In the genomic region with DNA sequence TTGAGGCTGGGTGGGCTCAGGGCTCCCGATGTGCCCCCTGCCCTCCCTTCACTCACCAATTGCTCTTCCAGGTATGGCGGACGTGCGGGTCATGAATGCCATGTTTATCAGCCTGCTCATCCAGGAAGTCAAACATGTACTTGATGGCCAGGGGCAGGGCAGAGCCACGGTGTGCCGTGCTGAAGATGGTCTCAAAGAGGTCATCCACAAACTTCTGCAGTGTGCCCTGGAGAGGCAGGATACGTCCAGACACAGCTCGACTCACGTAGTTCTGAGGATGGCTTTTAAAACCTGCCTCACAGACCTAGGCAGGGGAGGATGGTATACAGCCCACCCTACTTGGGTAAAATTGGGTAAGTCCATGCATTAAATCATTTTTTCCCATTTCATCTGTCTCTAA, we compare ENCODE assay signal across 21 cellular contexts.
A peak's percentile ranks its signal among the peaks of the same experiment; 100 is the strongest.
DNase-seq lines count a peak whose midpoint lies in the region; ATAC-seq, FAIRE-seq and TF ChIP-seq lines count a peak whose summit lies in the region.
"Had no signal": no experiment of that assay in that cellular context is flagged by ENCODE, and none has a peak within 500 bp of the region (broad histone marks: within the 10 kb centered on the region; RNA-seq: fewer than 3 reads in every experiment).

No MANE protein-coding gene starts in this region.

- H3K4me1 ChIP-seq in GM23248 (ENCODE audit: insufficient read depth) (peaks cover 18% of the 10 kb centered on the region), RWPE2 (ENCODE audit: insufficient read depth, poor library complexity, severe bottlenecking) (peaks cover 13% of the 10 kb centered on the region), endothelial cell of umbilical vein (ENCODE audit: control insufficient read depth, extremely low read depth, insufficient read depth, low read length) (peaks cover 8% of the 10 kb centered on the region), neuronal stem cell (ENCODE audit: control insufficient read depth in 2 of 2, insufficient read depth in 1 of 2, low read depth in 1 of 2, low read length in 2 of 2) (peaks cover 0 to 17% of the 10 kb centered on the region in 2 donors)
- H3K4me1 ChIP-seq: BE2C had no signal

- H3K27me3 Mint-ChIP-seq in activated CD4-positive, alpha-beta T cell treated with anti-CD3 and anti-CD28 coated beads, Interleukin-2, amount 10 ng/mL, durations not matched to agents 7 days and 5 days: no peaks in the 10 kb centered on the region
- no peaks in the 10 kb centered on the region for H3K27me3 Mint-ChIP-seq in activated CD8-positive, alpha-beta T cell treated with anti-CD3 and anti-CD28 coated beads, Interleukin-2, amount 10 ng/mL, durations not matched to agents 7 days and 5 days (ENCODE audit: low read depth)
- H3K27me3 Mint-ChIP-seq: CD4-positive, CD25-positive, alpha-beta regulatory T cell had no signal

- H3K4me2 ChIP-seq in GM23248 (ENCODE audit: unreplicated experiment): no peak overlapping the region
- peak overlapping the region; percentile 8 for H3K4me2 ChIP-seq in endothelial cell of umbilical vein (ENCODE audit: insufficient read depth, low read length)
- H3K4me2 ChIP-seq in neuronal stem cell (ENCODE audit: insufficient read depth, low read length, poor library complexity, severe bottlenecking): no peak overlapping the region
- H3K4me2 ChIP-seq: KMS-11 had no signal

- H3K4me3 ChIP-seq in GM23248: no peak overlapping the region
- no peak overlapping the region for H3K4me3 ChIP-seq in RWPE2 (ENCODE audit: severe bottlenecking)
- no peak overlapping the region for H3K4me3 ChIP-seq in endothelial cell of umbilical vein (replicated peaks in 1 of 3; ENCODE audit: insufficient read depth in 1 of 3, low read depth in 1 of 3, low read length in 3 of 3)
- H3K4me3 ChIP-seq in neuronal stem cell (ENCODE audit: low read length in 2 of 2): no peak overlapping the region
- H3K4me3 ChIP-seq: SK-N-MC had no signal

- ATAC-seq in RWPE2 (ENCODE audit: low read depth): peak; percentile 10
- ATAC-seq in activated CD8-positive, alpha-beta T cell treated with anti-CD3 and anti-CD28 coated beads, Interleukin-2, amount 10 ng/mL, durations not matched to agents 7 days and 5 days: no peak
- ATAC-seq in GM21515 (IDR thresholded peaks at IDR 0.05; ENCODE audit: unreplicated experiment): no peak

- H3K9ac ChIP-seq in GM23248: no peak overlapping the region
- H3K9ac ChIP-seq in endothelial cell of umbilical vein (replicated peaks; ENCODE audit: extremely low read depth, insufficient read depth, low read length): no peak overlapping the region
- H3K9ac ChIP-seq in neuronal stem cell (ENCODE audit: low read depth, low read length, poor library complexity): no peak overlapping the region
- H3K9ac ChIP-seq: KMS-11 had no signal

- no peak for TF ChIP-seq CTCF in RWPE2 (IDR thresholded peaks at IDR 0.05; ENCODE audit: poor library complexity, severe bottlenecking)
- no peak for TF ChIP-seq CTCF in endothelial cell of umbilical vein (IDR thresholded peaks at IDR 0.05; ENCODE audit: extremely low read depth in 1 of 2, insufficient read depth in 1 of 2, low read depth in 1 of 2, low read length in 2 of 2)

- no peaks in the 10 kb centered on the region for H3K9me3 Mint-ChIP-seq in activated CD4-positive, alpha-beta T cell treated with anti-CD3 and anti-CD28 coated beads, Interleukin-2, amount 10 ng/mL, durations not matched to agents 7 days and 5 days
- H3K9me3 Mint-ChIP-seq in activated CD8-positive, alpha-beta T cell treated with anti-CD3 and anti-CD28 coated beads, Interleukin-2, amount 10 ng/mL, durations not matched to agents 7 days and 5 days (ENCODE audit: insufficient read depth): no peaks in the 10 kb centered on the region
- H3K9me3 Mint-ChIP-seq: CD4-positive, CD25-positive, alpha-beta regulatory T cell had no signal

- no peak overlapping the region for H2BK120ac ChIP-seq in neuronal stem cell (ENCODE audit: low read depth, low read length)

- H3K23ac ChIP-seq in neuronal stem cell (ENCODE audit: low read depth, low read length, poor library complexity): no peak overlapping the region

- H3K9me1 ChIP-seq in endothelial cell of umbilical vein (replicated peaks; ENCODE audit: control insufficient read depth, extremely low read depth, insufficient read depth, low read length): no peaks in the 10 kb centered on the region

- H3K36me3 Mint-ChIP-seq in activated CD4-positive, alpha-beta T cell treated with anti-CD3 and anti-CD28 coated beads, Interleukin-2, amount 10 ng/mL, durations not matched to agents 7 days and 5 days (ENCODE audit: low read depth): peaks cover 2% of the 10 kb centered on the region
- H3K36me3 Mint-ChIP-seq in activated CD8-positive, alpha-beta T cell treated with anti-CD3 and anti-CD28 coated beads, Interleukin-2, amount 10 ng/mL, durations not matched to agents 7 days and 5 days (ENCODE audit: low read depth): peaks cover 20% of the 10 kb centered on the region
- H3K36me3 Mint-ChIP-seq: CD4-positive, CD25-positive, alpha-beta regulatory T cell had no signal

- H3K9me2 ChIP-seq in GM23248 (ENCODE audit: insufficient read depth): no peaks in the 10 kb centered on the region

- H3K4me3 Mint-ChIP-seq in activated CD4-positive, alpha-beta T cell treated with anti-CD3 and anti-CD28 coated beads, Interleukin-2, amount 10 ng/mL, durations not matched to agents 7 days and 5 days: no peak overlapping the region
- H3K4me3 Mint-ChIP-seq in activated CD8-positive, alpha-beta T cell treated with anti-CD3 and anti-CD28 coated beads, Interleukin-2, amount 10 ng/mL, durations not matched to agents 7 days and 5 days: no peak overlapping the region
- H3K4me3 Mint-ChIP-seq: CD4-positive, CD25-positive, alpha-beta regulatory T cell had no signal

- peaks cover 15% of the 10 kb centered on the region; the same call in 1 of the 2 replicates for H3F3A ChIP-seq in GM23248 (ENCODE audit: insufficient read depth)

- 0 out of 2 replicates have a peak overlapping the region, but pooled peaks have one; percentile 14 for H3K27ac ChIP-seq in GM23248
- peak overlapping the region; percentile 48 for H3K27ac ChIP-seq in RWPE2 (ENCODE audit: poor library complexity, severe bottlenecking)
- H3K27ac ChIP-seq in endothelial cell of umbilical vein (ENCODE audit: insufficient read depth, low read depth, low read length): peak overlapping the region; percentile 49
- no peak overlapping the region for H3K27ac ChIP-seq in neuronal stem cell (replicated peaks; ENCODE audit: low read length)
- H3K27ac ChIP-seq: KMS-11, SK-N-MC had no signal

- in situ Hi-C loops in GM23248 (cut with MboI): no loop called here

- H2BK12ac ChIP-seq in neuronal stem cell (ENCODE audit: low read length): peak overlapping the region; percentile 59

- H3K79me1 ChIP-seq in neuronal stem cell (ENCODE audit: low read depth, low read length): no peaks in the 10 kb centered on the region

- CTCF ChIA-PET in endothelial cell of umbilical vein (lab: Charles Lee): interaction anchor here (0.9 to 1.9 kb wide), 10 partner anchors 10 to 435 kb away, joined by 3 to 10 read pairs (median 6); no protein-coding TSS in a partner anchor
- CTCF ChIA-PET in activated CD4-positive, alpha-beta T cell treated with anti-CD3 and anti-CD28 coated beads, Interleukin-2, amount 10 ng/mL, durations not matched to agents 7 days and 5 days (lab: Charles Lee): no interaction called here
- CTCF ChIA-PET in activated CD8-positive, alpha-beta T cell treated with anti-CD3 and anti-CD28 coated beads, Interleukin-2, amount 10 ng/mL, durations not matched to agents 7 days and 5 days (lab: Charles Lee): no interaction called here

- H2BK15ac ChIP-seq in neuronal stem cell (ENCODE audit: low read length): no peak overlapping the region

- WGBS in GM23248 (ENCODE audit: low coverage in 1 of 2, low lambda C conversion rate in 2 of 2, missing lambda C conversion rate in 2 of 2), 2 experiments: 75 to 76% methylated on average over 9 of the region's 9 CpGs
- no CpG with 5 or more reads among the region's 9 CpGs for WGBS in neuronal stem cell (ENCODE audit: extremely low coverage in 2 of 2, insufficient read length in 2 of 2, insufficient replicate concordance in 1 of 2), 2 donors

- H3K18ac ChIP-seq in neuronal stem cell (ENCODE audit: low read length): peak overlapping the region; percentile 53

- intact Hi-C loops in endothelial cell of umbilical vein (cut with micrococcal nuclease): loop anchor here (1.0 to 5.0 kb wide), 6 partner anchors 78 to 436 kb away; no protein-coding TSS in a partner anchor

- H3K4me1 Mint-ChIP-seq in activated CD4-positive, alpha-beta T cell treated with anti-CD3 and anti-CD28 coated beads, Interleukin-2, amount 10 ng/mL, durations not matched to agents 7 days and 5 days: no peaks in the 10 kb centered on the region
- no peaks in the 10 kb centered on the region for H3K4me1 Mint-ChIP-seq in activated CD8-positive, alpha-beta T cell treated with anti-CD3 and anti-CD28 coated beads, Interleukin-2, amount 10 ng/mL, durations not matched to agents 7 days and 5 days (ENCODE audit: low read depth)
- H3K4me1 Mint-ChIP-seq: CD4-positive, CD25-positive, alpha-beta regulatory T cell had no signal

- H2BK5ac ChIP-seq in neuronal stem cell (ENCODE audit: low read length): no peak overlapping the region

- dilution Hi-C loops in endothelial cell of umbilical vein (cut with MboI; ENCODE audit: extremely low pct_ligation_motif_present, low sequenced_read_pairs): no loop called here

- H4K91ac ChIP-seq in neuronal stem cell (ENCODE audit: low read depth, low read length, poor library complexity): no peak overlapping the region

- no peaks in the 10 kb centered on the region for H3K36me3 ChIP-seq in GM23248 (ENCODE audit: low read depth)
- no peaks in the 10 kb centered on the region for H3K36me3 ChIP-seq in RWPE2 (ENCODE audit: low read depth)
- H3K36me3 ChIP-seq in endothelial cell of umbilical vein (ENCODE audit: control insufficient read depth in 2 of 2, extremely low read depth in 1 of 2, insufficient read depth in 2 of 2, low read length in 2 of 2): peaks cover 0 to 23% of the 10 kb centered on the region in 2 experiments
- no peaks in the 10 kb centered on the region for H3K36me3 ChIP-seq in neuronal stem cell (replicated peaks in 1 of 2; ENCODE audit: control insufficient read depth in 2 of 2, insufficient read depth in 2 of 2, low read length in 2 of 2)

- H4K8ac ChIP-seq in neuronal stem cell (ENCODE audit: low read depth, low read length): no peak overlapping the region

- no peak overlapping the region for H3K4ac ChIP-seq in neuronal stem cell (ENCODE audit: low read length)

- H3K9me3 ChIP-seq in GM23248 (ENCODE audit: low read depth) (no peaks in the 10 kb centered on the region), RWPE2 (ENCODE audit: severe bottlenecking) (no peaks in the 10 kb centered on the region), endothelial cell of umbilical vein (replicated peaks; ENCODE audit: control insufficient read depth, insufficient read depth, low read length) (no peaks in the 10 kb centered on the region), neuronal stem cell (replicated peaks in 1 of 2; ENCODE audit: control insufficient read depth in 2 of 2, insufficient read depth in 1 of 2, low read depth in 1 of 2, low read length in 2 of 2) (no peaks in the 10 kb centered on the region)
- H3K9me3 ChIP-seq: BE2C had no signal

- H2AFZ ChIP-seq in GM23248 (no peak overlapping the region), endothelial cell of umbilical vein (ENCODE audit: low read depth, low read length) (no peak overlapping the region), neuronal stem cell (ENCODE audit: low read length) (no peak overlapping the region)

- no peaks in the 10 kb centered on the region for H3K79me2 ChIP-seq in GM23248 (ENCODE audit: insufficient read depth)
- no peaks in the 10 kb centered on the region for H3K79me2 ChIP-seq in endothelial cell of umbilical vein (ENCODE audit: control insufficient read depth, insufficient read depth, low read length)

- no peak overlapping the region for H3K14ac ChIP-seq in neuronal stem cell (ENCODE audit: low read length)

- DNase-seq in GM23248: no peak
- no peak for DNase-seq in RWPE2 (ENCODE audit: low spot score)
- no peak for DNase-seq in endothelial cell of umbilical vein (ENCODE audit: low read depth, low spot score)
- DNase-seq in neuronal stem cell (ENCODE audit: low spot score): no peak
- no peak for DNase-seq in NCI-H524 treated with DMSO at 0.1 percent for 48 hours (lab: John Stamatoyannopoulos, UW)
- no peak for DNase-seq in activated CD4-positive, alpha-beta T cell treated with anti-CD3 and anti-CD28 coated beads, Interleukin-2, amount 10 ng/mL, durations not matched to agents 7 days and 5 days
- no peak for DNase-seq in activated CD8-positive, alpha-beta T cell treated with anti-CD3 and anti-CD28 coated beads, Interleukin-2, amount 10 ng/mL, durations not matched to agents 7 days and 5 days
- DNase-seq: BE2C; CD4-positive, CD25-positive, alpha-beta regulatory T cell; COR-L47; DND-41; GOT3; NCI-H1105; NCI-H2029 treated with DMSO at 0.1 percent for 48 hours; NCI-H524; OCI-M1; SHP77 had no signal

- TF ChIP-seq POLR2A in endothelial cell of umbilical vein (IDR thresholded peaks at IDR 0.05; ENCODE audit: low read depth, low read length): no peak

- no peak overlapping the region for H2AK5ac ChIP-seq in neuronal stem cell (ENCODE audit: low read depth, low read length)

- H3K27ac Mint-ChIP-seq in activated CD4-positive, alpha-beta T cell treated with anti-CD3 and anti-CD28 coated beads, Interleukin-2, amount 10 ng/mL, durations not matched to agents 7 days and 5 days: no peak overlapping the region
- H3K27ac Mint-ChIP-seq in activated CD8-positive, alpha-beta T cell treated with anti-CD3 and anti-CD28 coated beads, Interleukin-2, amount 10 ng/mL, durations not matched to agents 7 days and 5 days: no peak overlapping the region
- H3K27ac Mint-ChIP-seq: CD4-positive, CD25-positive, alpha-beta regulatory T cell had no signal

- BruUV-seq in endothelial cell of umbilical vein (replicated peaks; lab: Mats Ljungman, UMichigan): no TSS peak

- H3K27me3 ChIP-seq in GM23248 (replicated peaks; ENCODE audit: insufficient read depth): peaks cover 8% of the 10 kb centered on the region
- no peaks in the 10 kb centered on the region for H3K27me3 ChIP-seq in RWPE2 (ENCODE audit: insufficient read depth, poor library complexity, severe bottlenecking)
- H3K27me3 ChIP-seq in endothelial cell of umbilical vein (ENCODE audit: control insufficient read depth in 2 of 2, insufficient read depth in 2 of 2, low read length in 2 of 2): no peaks in the 10 kb centered on the region
- no peaks in the 10 kb centered on the region for H3K27me3 ChIP-seq in neuronal stem cell (ENCODE audit: control insufficient read depth in 3 of 3, insufficient read depth in 3 of 3, low read depth in 1 of 3, low read length in 3 of 3)
- H3K27me3 ChIP-seq: BE2C had no signal

- POLR2A ChIA-PET in endothelial cell of umbilical vein (lab: Charles Lee): no interaction called here
- POLR2A ChIA-PET in activated CD4-positive, alpha-beta T cell treated with anti-CD3 and anti-CD28 coated beads, Interleukin-2, amount 10 ng/mL, durations not matched to agents 7 days and 5 days (lab: Charles Lee): no interaction called here
- POLR2A ChIA-PET in activated CD8-positive, alpha-beta T cell treated with anti-CD3 and anti-CD28 coated beads, Interleukin-2, amount 10 ng/mL, durations not matched to agents 7 days and 5 days (lab: Charles Lee): no interaction called here

- FAIRE-seq in endothelial cell of umbilical vein (lab: Jason Lieb, UNC): no peak
- FAIRE-seq: GM12891 had no signal

- H4K20me1 ChIP-seq in GM23248 (ENCODE audit: insufficient read depth): no peaks in the 10 kb centered on the region
- H4K20me1 ChIP-seq in endothelial cell of umbilical vein (replicated peaks; ENCODE audit: control insufficient read depth, extremely low read depth, insufficient read depth, low read length): no peaks in the 10 kb centered on the region
